ENCODE assay signal across 35 cellular contexts in the genomic region with DNA sequence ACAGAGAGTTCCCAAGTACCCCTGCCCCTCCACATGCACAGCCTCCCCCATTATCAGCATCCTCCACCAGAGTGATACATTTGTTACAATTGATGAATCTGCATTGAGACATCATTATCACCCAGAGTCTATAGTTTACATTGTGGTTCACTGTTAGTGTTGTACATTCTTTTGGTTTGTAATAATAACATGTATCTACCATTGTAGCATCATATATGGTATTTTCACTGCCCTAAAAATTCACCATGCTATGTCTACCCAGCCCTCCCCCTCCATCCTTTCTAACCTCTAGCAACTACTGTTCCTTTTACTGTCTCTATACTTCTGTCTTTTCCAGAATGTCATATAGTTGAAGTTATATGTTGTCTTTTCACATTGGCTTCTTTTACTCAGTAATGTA.
"Had no signal": no experiment of that assay in that cellular context is flagged by ENCODE, and none has a peak within 500 bp of the region (broad histone marks: within the 10 kb centered on the region; RNA-seq: fewer than 3 reads in every experiment).

No MANE protein-coding gene starts in this region.

- H3K4me1 Mint-ChIP-seq: activated B cell treated with CpG ODN at 0.5 μM for 24 hours; activated CD4-positive, alpha-beta T cell treated with anti-CD3 and anti-CD28 coated beads, Interleukin-2, amount 10 ng/mL, durations not matched to agents 24 days and 14 days; activated naive CD8-positive, alpha-beta T cell treated with anti-CD3 and anti-CD28 coated beads for 36 hours; activated T-helper 17 cell treated with anti-CD3 and anti-CD28 coated beads, Interleukin-2, amount 50 U/mL, for 72 hours had no signal

- H3K27ac ChIP-seq: adrenal gland, body of pancreas, brain microvascular endothelial cell, breast epithelium, VCaP had no signal

- H3K4me1 ChIP-seq: adrenal gland, body of pancreas, breast epithelium had no signal

- H3K36me3 ChIP-seq: adrenal gland, brain microvascular endothelial cell, breast epithelium had no signal

- ATAC-seq: activated CD8-positive, alpha-beta T cell treated with anti-CD3 and anti-CD28 coated beads for 36 hours; activated naive CD4-positive, alpha-beta T cell treated with anti-CD3 and anti-CD28 coated beads, Interleukin-2, amount 50 U/mL, for 72 hours; activated T-cell treated with anti-CD3 and anti-CD28 coated beads, Interleukin-2, amount 50 U/mL, for 4 hours; activated T-cell treated with anti-CD3 and anti-CD28 coated beads, Interleukin-2, amount 50 U/mL, for 72 hours; activated T-helper 17 cell treated with anti-CD3 and anti-CD28 coated beads, Interleukin-2, amount 50 U/mL, for 72 hours; body of pancreas had no signal

- H3K9me3 Mint-ChIP-seq: activated CD4-positive, alpha-beta memory T cell treated with anti-CD3 and anti-CD28 coated beads for 36 hours; activated CD4-positive, alpha-beta T cell treated with anti-CD3 and anti-CD28 coated beads, Interleukin-2, amount 10 ng/mL, durations not matched to agents 24 days and 14 days; activated CD8-positive, alpha-beta T cell treated with anti-CD3 and anti-CD28 coated beads for 36 hours; activated naive CD4-positive, alpha-beta T cell treated with anti-CD3 and anti-CD28 coated beads for 36 hours; activated naive CD8-positive, alpha-beta T cell treated with anti-CD3 and anti-CD28 coated beads for 36 hours; activated T-cell treated with anti-CD3 and anti-CD28 coated beads, Interleukin-2, amount 50 U/mL, for 4 hours; activated T-helper 1 cell treated with anti-CD3 and anti-CD28 coated beads, Interleukin-12 subunit alpha, Interleukin-12 subunit beta, Interleukin-2, Interleukin-4 antibody, amounts not matched to agents 30 ng/mL and 10 ng/mL and 1 ng/mL, durations not matched to agents 14 hours and 24 hours and 36 hours; activated T-helper 17 cell treated with anti-CD3 and anti-CD28 coated beads, Interleukin-2, amount 50 U/mL, for 72 hours; T-helper 1 cell treated with Interleukin-12 subunit alpha and Interleukin-12 subunit beta and Interleukin-4 antibody, amounts not matched to agents 30 μg/mL and 1 μg/mL, for 36 hours; T-helper 2 cell treated with Interferon-gamma antibody and Interleukin-4, amounts not matched to agents 5 μg/mL and 100 μg/mL, for 36 hours had no signal

- H3K4me3 Mint-ChIP-seq: activated B cell treated with CpG ODN at 0.5 μM for 24 hours; activated CD4-positive, alpha-beta memory T cell treated with anti-CD3 and anti-CD28 coated beads for 36 hours; activated CD4-positive, alpha-beta T cell treated with anti-CD3 and anti-CD28 coated beads, Interleukin-2, amount 10 ng/mL, durations not matched to agents 24 days and 14 days; activated CD8-positive, alpha-beta T cell treated with anti-CD3 and anti-CD28 coated beads for 36 hours; activated naive CD4-positive, alpha-beta T cell treated with anti-CD3 and anti-CD28 coated beads for 36 hours; activated naive CD8-positive, alpha-beta T cell treated with anti-CD3 and anti-CD28 coated beads for 36 hours; activated T-cell treated with anti-CD3 and anti-CD28 coated beads, Interleukin-2, amount 50 U/mL, for 4 hours; activated T-cell treated with anti-CD3 and anti-CD28 coated beads, Interleukin-2, amount 50 U/mL, for 72 hours; activated T-helper 1 cell treated with anti-CD3 and anti-CD28 coated beads, Interleukin-12 subunit alpha, Interleukin-12 subunit beta, Interleukin-2, Interleukin-4 antibody, amounts not matched to agents 30 ng/mL and 10 ng/mL and 1 ng/mL, durations not matched to agents 14 hours and 24 hours and 36 hours; activated T-helper 17 cell treated with anti-CD3 and anti-CD28 coated beads, Interleukin-2, amount 50 U/mL, for 72 hours; T-helper 1 cell treated with Interleukin-12 subunit alpha and Interleukin-12 subunit beta and Interleukin-4 antibody, amounts not matched to agents 30 μg/mL and 1 μg/mL, for 36 hours; T-helper 2 cell treated with Interferon-gamma antibody and Interleukin-4, amounts not matched to agents 5 μg/mL and 100 μg/mL, for 36 hours had no signal

- DNase-seq: activated B cell treated with CpG ODN at 0.5 μM for 24 hours; activated CD4-positive, alpha-beta memory T cell treated with anti-CD3 and anti-CD28 coated beads for 36 hours; activated CD4-positive, alpha-beta T cell treated with anti-CD3 and anti-CD28 coated beads for 4 hours; activated CD4-positive, alpha-beta T cell treated with anti-CD3 and anti-CD28 coated beads, Interleukin-2, amount 10 ng/mL, durations not matched to agents 24 days and 14 days; activated CD4-positive, alpha-beta T cell treated with anti-CD3 and anti-CD28 coated beads, Interleukin-2, amount 50 U/mL, for 1 hour; activated CD4-positive, alpha-beta T cell treated with anti-CD3 and anti-CD28 coated beads, Interleukin-2, amount 50 U/mL, for 4 hours; activated CD4-positive, CD25-positive, alpha-beta regulatory T cell treated with anti-CD3 and anti-CD28 coated beads, Interleukin-2, amount 50 U/mL, for 72 hours; activated CD8-positive, alpha-beta memory T cell treated with anti-CD3 and anti-CD28 coated beads, Interleukin-2, amount 50 U/mL, for 4 hours; activated CD8-positive, alpha-beta T cell treated with anti-CD3 and anti-CD28 coated beads for 36 hours; activated effector memory CD4-positive, alpha-beta T cell treated with anti-CD3 and anti-CD28 coated beads, Interleukin-2, amount 50 U/mL, for 16 hours; activated gamma-delta T cell treated with Interleukin-2 at 50 U/mL for 16 hours; activated naive CD4-positive, alpha-beta T cell; activated naive CD4-positive, alpha-beta T cell treated with anti-CD3 and anti-CD28 coated beads for 36 hours; activated naive CD4-positive, alpha-beta T cell treated with anti-CD3 and anti-CD28 coated beads, Interleukin-2, amount 50 U/mL, for 16 hours; activated naive CD8-positive, alpha-beta T cell treated with anti-CD3 and anti-CD28 coated beads for 36 hours; activated T-cell treated with anti-CD3 and anti-CD28 coated beads for 4 hours; activated T-cell treated with anti-CD3 and anti-CD28 coated beads, Interleukin-2, amount 50 U/mL, for 1 hour; activated T-cell treated with anti-CD3 and anti-CD28 coated beads, Interleukin-2, amount 50 U/mL, for 4 hours; activated T-cell treated with anti-CD3 and anti-CD28 coated beads, Interleukin-2, amount 50 U/mL, for 72 hours; adrenal gland; amniotic stem cell; aorta; body of pancreas; brain microvascular endothelial cell; central memory CD4-positive, alpha-beta T cell; T-helper 1 cell; T-helper 2 cell; T-helper 9 cell had no signal

- H3K36me3 Mint-ChIP-seq: activated CD4-positive, alpha-beta memory T cell treated with anti-CD3 and anti-CD28 coated beads for 36 hours; activated naive CD4-positive, alpha-beta T cell treated with anti-CD3 and anti-CD28 coated beads, Interleukin-2, amount 50 U/mL, for 72 hours; activated naive CD8-positive, alpha-beta T cell treated with anti-CD3 and anti-CD28 coated beads for 36 hours had no signal

- H3K27me3 ChIP-seq: adrenal gland, body of pancreas, brain microvascular endothelial cell, breast epithelium had no signal

- H3K9me3 ChIP-seq: adrenal gland had no signal

- H3K27ac Mint-ChIP-seq: activated B cell treated with CpG ODN at 0.5 μM for 24 hours; activated CD4-positive, alpha-beta memory T cell treated with anti-CD3 and anti-CD28 coated beads for 36 hours; activated CD4-positive, alpha-beta T cell treated with anti-CD3 and anti-CD28 coated beads, Interleukin-2, amount 10 ng/mL, durations not matched to agents 24 days and 14 days; activated CD8-positive, alpha-beta T cell treated with anti-CD3 and anti-CD28 coated beads for 36 hours; activated naive CD4-positive, alpha-beta T cell treated with anti-CD3 and anti-CD28 coated beads for 36 hours; activated naive CD4-positive, alpha-beta T cell treated with anti-CD3 and anti-CD28 coated beads, Interleukin-2, amount 50 U/mL, for 72 hours; activated naive CD8-positive, alpha-beta T cell treated with anti-CD3 and anti-CD28 coated beads for 36 hours; activated T-helper 1 cell treated with anti-CD3 and anti-CD28 coated beads, Interleukin-12 subunit alpha, Interleukin-12 subunit beta, Interleukin-2, Interleukin-4 antibody, amounts not matched to agents 30 ng/mL and 10 ng/mL and 1 ng/mL, durations not matched to agents 14 hours and 24 hours and 36 hours; activated T-helper 17 cell treated with anti-CD3 and anti-CD28 coated beads, Interleukin-2, amount 50 U/mL, for 72 hours; T-helper 1 cell treated with Interleukin-12 subunit alpha and Interleukin-12 subunit beta and Interleukin-4 antibody, amounts not matched to agents 30 μg/mL and 1 μg/mL, for 36 hours; T-helper 2 cell treated with Interferon-gamma antibody and Interleukin-4, amounts not matched to agents 5 μg/mL and 100 μg/mL, for 36 hours had no signal

- H3K27me3 Mint-ChIP-seq: activated B cell treated with CpG ODN at 0.5 μM for 24 hours; activated CD4-positive, alpha-beta memory T cell treated with anti-CD3 and anti-CD28 coated beads for 36 hours; activated CD4-positive, alpha-beta T cell treated with anti-CD3 and anti-CD28 coated beads, Interleukin-2, amount 10 ng/mL, durations not matched to agents 24 days and 14 days; activated CD8-positive, alpha-beta T cell treated with anti-CD3 and anti-CD28 coated beads for 36 hours; activated naive CD8-positive, alpha-beta T cell treated with anti-CD3 and anti-CD28 coated beads for 36 hours; activated T-helper 17 cell treated with anti-CD3 and anti-CD28 coated beads, Interleukin-2, amount 50 U/mL, for 72 hours had no signal

- H3K4me3 ChIP-seq: adrenal gland, body of pancreas, breast epithelium had no signal
